ENCODE assay signal across 9 cellular contexts in the genomic region with DNA sequence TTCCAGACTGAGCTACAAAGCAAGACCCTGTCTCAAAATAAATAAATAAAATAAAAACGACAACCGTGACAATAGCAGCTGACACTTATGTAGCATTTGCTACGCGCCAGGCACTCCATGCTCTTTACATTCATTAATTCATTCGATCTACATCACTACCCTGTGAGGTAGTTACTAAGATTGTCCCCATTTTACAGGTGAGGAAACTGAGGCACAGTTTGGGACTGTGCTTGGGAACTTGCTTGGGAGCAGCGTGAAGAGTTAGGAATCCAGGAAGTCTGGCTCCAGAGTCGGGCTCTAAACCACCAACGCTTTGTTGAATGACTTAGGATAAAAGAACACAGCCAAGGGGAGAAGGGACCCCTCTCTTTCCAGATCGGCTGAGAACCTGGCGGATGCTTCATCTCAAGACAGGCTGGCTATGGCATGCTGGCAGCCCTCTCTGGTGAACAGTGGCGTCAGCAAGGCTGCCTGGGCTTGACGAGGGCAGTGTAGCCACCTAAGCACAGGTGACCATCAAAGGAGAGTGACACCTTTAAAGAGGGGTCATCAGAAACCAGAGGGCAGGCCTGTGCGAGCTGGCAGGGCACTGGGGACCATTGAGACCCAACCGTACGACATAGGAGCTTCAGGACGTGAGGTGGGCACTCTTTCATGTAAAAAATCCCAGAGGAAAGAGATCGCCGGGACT. TPM values are rescaled to one million over a fixed set of nuclear protein-coding genes. Genes with fewer than 3 reads are reported as not detected.
A peak's percentile ranks its signal among the peaks of the same experiment; 100 is the strongest.
DNase-seq lines count a peak whose midpoint lies in the region; ATAC-seq and TF ChIP-seq lines count a peak whose summit lies in the region.
"Had no signal": no experiment of that assay in that cellular context is flagged by ENCODE, and none has a peak within 500 bp of the region (broad histone marks: within the 10 kb centered on the region; RNA-seq: fewer than 3 reads in every experiment).

No MANE protein-coding gene starts in this region.

- in situ Hi-C loops in astrocyte of the spinal cord (cut with HindIII; ENCODE audit: low sequenced_read_pairs), result no loop called here

- TF ChIP-seq POLR2A in right lobe of liver (IDR thresholded peaks at IDR 0.05), result no peak
- no peak for TF ChIP-seq POLR2A in uterus (IDR thresholded peaks at IDR 0.05)

- H3K27me3 ChIP-seq in AG04450 (ENCODE audit: control insufficient read depth, insufficient read depth, low read length), result no peaks in the 10 kb centered on the region
- H3K27me3 ChIP-seq in right lobe of liver, result no peaks in the 10 kb centered on the region
- no peaks in the 10 kb centered on the region for H3K27me3 ChIP-seq in uterus

- peaks cover 0 to 14% (median 3%) of the 10 kb centered on the region in 4 donors for H3K36me3 ChIP-seq in right lobe of liver
- H3K36me3 ChIP-seq in uterus, result no peaks in the 10 kb centered on the region

- POLR2A ChIA-PET in AG04450 (lab: Yijun Ruan, JAX), result no interaction called here

- H3K27ac ChIP-seq in AG04450 (ENCODE audit: low read depth, low read length), result peak overlapping the region; percentile 97
- H3K27ac ChIP-seq in right lobe of liver, result peak overlapping the region; percentile 89 to 100 (median 99)
- peak overlapping the region; percentile 87 to 88 for H3K27ac ChIP-seq in uterus

- peaks cover 22% of the 10 kb centered on the region for H3K4me1 Mint-ChIP-seq in HFFc6 (ENCODE audit: low read depth)

- DNase-seq in AG04450 (ENCODE audit: low read depth, low spot score) (no peak), HFFc6 (no peak), astrocyte of the spinal cord (ENCODE audit: low read depth, low spot score) (no peak), right lobe of liver (no peak), uterus (no peak), OCI-M1 (lab: John Stamatoyannopoulos, UW) (no peak), hippocampal formation (lab: John Stamatoyannopoulos, UW) (no peak)

- peaks cover 0 to 13% (median 5%) of the 10 kb centered on the region in 4 donors for H3K4me1 ChIP-seq in right lobe of liver
- peaks cover 0 to 6% of the 10 kb centered on the region in 2 donors for H3K4me1 ChIP-seq in uterus

- peak overlapping the region; percentile 95 for H3K4me3 ChIP-seq in AG04450 (ENCODE audit: low read depth, low read length)
- peak overlapping the region; percentile 91 for H3K4me3 ChIP-seq in astrocyte of the spinal cord (ENCODE audit: low read depth, low read length)
- H3K4me3 ChIP-seq in right lobe of liver, result peak overlapping the region; percentile 92 to 99 (median 99)
- H3K4me3 ChIP-seq in uterus, result peak overlapping the region; percentile 74 to 75

- ATAC-seq in right lobe of liver, result peak; percentile 6 to 14 (median 8)
- no peak for ATAC-seq in HG02884 (IDR thresholded peaks at IDR 0.05; ENCODE audit: unreplicated experiment)

- H3K9me3 ChIP-seq in AG04450 (ENCODE audit: control insufficient read depth, insufficient read depth, low read length) (no peaks in the 10 kb centered on the region; the same call in 1 of the 2 replicates), right lobe of liver (no peaks in the 10 kb centered on the region), uterus (no peaks in the 10 kb centered on the region)

- H3K36me3 Mint-ChIP-seq in HFFc6 (ENCODE audit: low read depth), result peaks cover 15% of the 10 kb centered on the region

- intact Hi-C loops in right lobe of liver (cut with DNase I), result no loop called here
- intact Hi-C loops in uterus (cut with DNase I; ENCODE audit: low total_unique reads), result no loop called here

- no peaks in the 10 kb centered on the region; the same call in 1 of the 2 replicates for H3K27me3 Mint-ChIP-seq in HFFc6 (ENCODE audit: insufficient read depth)

- CTCF ChIA-PET in AG04450 (lab: Charles Lee), result interaction anchor here (0.6 to 1.8 kb wide), 5 partner anchors 15 to 372 kb away, joined by 3 to 6 read pairs (median 5); no protein-coding TSS in a partner anchor

- H3K27ac Mint-ChIP-seq in HFFc6, result peak overlapping the region; percentile 99

- 21% methylated on average over 16 of the region's 18 CpGs for WGBS in right lobe of liver (ENCODE audit: insufficient coverage, low coverage, low lambda C conversion rate, missing lambda C conversion rate)

- TF ChIP-seq CTCF in AG04450 (IDR thresholded peaks at IDR 0.05; ENCODE audit: low read depth, low read length) (no peak), HFFc6 (IDR thresholded peaks at IDR 0.05) (no peak), astrocyte of the spinal cord (IDR thresholded peaks at IDR 0.05; ENCODE audit: low read depth, low read length) (no peak), right lobe of liver (IDR thresholded peaks at IDR 0.05) (no peak), uterus (IDR thresholded peaks at IDR 0.05) (no peak)

- peak overlapping the region; percentile 95 for H3K4me3 Mint-ChIP-seq in HFFc6

- H3K9me3 Mint-ChIP-seq in HFFc6, result no peaks in the 10 kb centered on the region

RNA-seq across cellular contexts. Expression of a gene that starts 0.6 kb away (rescaled TPM):
- 3.4 and 4.2 TPM in 2 replicates for polyA plus RNA-seq in AG04450 (2011; rRNA removed)
- polyA minus RNA-seq in AG04450 (2011; rRNA and poly(A)+ RNA removed), result 1.2 and 1.4 TPM in 2 replicates
- total RNA-seq in HFFc6 (2021; fragmentation: NEBNext Ultra II Directional; extraction: Animal tissue kit (Norgen Biotek cat#: 25700)), result 10 to 100 TPM; 14.3 to 20.4 (median 17.0) TPM
- total RNA-seq in right lobe of liver (10 to 100 TPM in 1 of 6 experiments, 1 to 10 TPM in 5; 3.7 to 16.7 (median 4.9) TPM), uterus (10 to 100 TPM in 1 of 4 donors, 1 to 10 TPM in 3; 1.2 to 10.4 (median 4.7) TPM)

RNA-seq across cellular contexts. Expression of a gene that starts 6.2 kb away (rescaled TPM):
- 21.2 and 31.3 TPM in 2 replicates for polyA plus RNA-seq in AG04450 (2011; rRNA removed)
- polyA minus RNA-seq in AG04450 (2011; rRNA and poly(A)+ RNA removed), result 16.5 and 28.0 TPM in 2 replicates
- 10 to 100 TPM; 43.9 to 56.8 (median 46.0) TPM for total RNA-seq in HFFc6 (2021; fragmentation: NEBNext Ultra II Directional; extraction: Animal tissue kit (Norgen Biotek cat#: 25700))
- total RNA-seq in right lobe of liver (10 to 100 TPM; 18.7 to 34.1 (median 23.8) TPM), uterus (10 to 100 TPM in 3 of 4 donors, 1 to 10 TPM in 1; 3.8 to 70.8 (median 33.0) TPM)

RNA-seq across cellular contexts. Expression of a gene that starts 16.6 kb away (rescaled TPM):
- not detected in 2 replicates for polyA plus RNA-seq in AG04450 (2011; rRNA removed)
- polyA minus RNA-seq in AG04450 (2011; rRNA and poly(A)+ RNA removed), result not detected in 2 replicates
- total RNA-seq in HFFc6 (2021; fragmentation: NEBNext Ultra II Directional; extraction: Animal tissue kit (Norgen Biotek cat#: 25700)), result not detected
- total RNA-seq in right lobe of liver, result not detected
- total RNA-seq in uterus, result not detected
- total RNA-seq: myocyte had no signal

RNA-seq across cellular contexts. Expression of a gene that starts 19.6 kb away (rescaled TPM):
- polyA plus RNA-seq in AG04450 (2011; rRNA removed), result 0.19 TPM in 1 of 2 replicates, not detected in the other
- polyA minus RNA-seq in AG04450 (2011; rRNA and poly(A)+ RNA removed), result not detected in 2 replicates
- not detected for total RNA-seq in HFFc6 (2021; fragmentation: NEBNext Ultra II Directional; extraction: Animal tissue kit (Norgen Biotek cat#: 25700))
- total RNA-seq in right lobe of liver, result 10 to 100 TPM in 1 of 6 experiments, 1 to 10 TPM in 4, not detected in 1; 2.1 to 38.1 (median 6.6) TPM
- total RNA-seq in uterus, result under 1 TPM in 1 of 4 donors, not detected in 3; 0.97 TPM
- total RNA-seq: myocyte had no signal

RNA-seq across cellular contexts. Expression of a gene that starts 39.1 kb away (rescaled TPM):
- not detected in 2 replicates for polyA plus RNA-seq in AG04450 (2011; rRNA removed)
- polyA minus RNA-seq in AG04450 (2011; rRNA and poly(A)+ RNA removed), result not detected in 2 replicates
- total RNA-seq in HFFc6 (2021; fragmentation: NEBNext Ultra II Directional; extraction: Animal tissue kit (Norgen Biotek cat#: 25700)), result under 1 TPM in 5 of 6 experiments, not detected in 1; 0.25 to 0.51 (median 0.46) TPM
- 1 to 10 TPM in 3 of 6 experiments, not detected in 3; 1.1 to 1.6 (median 1.3) TPM for total RNA-seq in right lobe of liver
- 1 to 10 TPM in 1 of 4 donors, not detected in 3; 5.5 TPM for total RNA-seq in uterus
- total RNA-seq: myocyte had no signal
